In genomic region chr14:103705158-103705523, GRCh38 we compare ENCODE assay signal across 1 cellular context.
TF ChIP-seq lines count a peak whose summit lies in the region.

No MANE protein-coding gene starts in this region.

TF ChIP-seq in GM23338, 12 proteins besides CTCF, POLR2A, EP300 and RAD21 (continued from another document):
- no peak for TF ChIP-seq ZNF462 (CRISPR knock-in tag; IDR thresholded peaks at IDR 0.05)
- no peak for TF ChIP-seq EZH2 (IDR thresholded peaks at IDR 0.05; ENCODE audit: low read depth, unreplicated experiment)
- TF ChIP-seq ZNF331 (CRISPR knock-in tag; IDR thresholded peaks at IDR 0.05; ENCODE audit: low read depth) = no peak
- no peak for TF ChIP-seq ETS1 (IDR thresholded peaks at IDR 0.05)
